In the genomic region with DNA sequence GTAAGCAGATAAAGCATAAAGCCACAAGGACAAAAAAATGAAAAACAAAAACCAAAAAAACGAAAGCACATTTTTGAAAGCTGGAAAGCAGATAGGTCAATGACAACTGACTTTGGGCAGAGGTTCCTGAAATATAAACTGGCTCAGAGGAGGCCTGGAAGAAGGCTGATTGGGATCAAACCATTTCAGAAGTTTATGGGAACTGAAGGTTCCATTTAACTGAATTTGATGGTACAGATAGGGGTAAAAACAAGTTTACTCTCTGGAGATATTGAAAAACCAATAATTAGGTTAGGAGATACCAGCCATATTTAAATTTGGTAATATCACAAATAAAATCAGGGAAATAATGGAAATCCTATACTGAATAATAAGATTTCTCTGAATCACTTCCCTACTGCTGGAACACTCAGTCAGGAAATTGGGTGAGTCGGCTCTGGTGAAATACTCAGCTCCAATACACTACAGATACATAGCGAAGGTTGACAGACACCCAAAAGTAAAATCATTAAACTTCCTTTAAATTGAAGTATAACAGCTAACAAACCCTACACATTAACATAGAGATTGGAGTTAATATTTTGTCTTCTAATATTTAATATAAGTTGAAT, we compare ENCODE assay signal across 1 cellular context.
TF ChIP-seq lines count a peak whose summit lies in the region.

No MANE protein-coding gene starts in this region.

TF ChIP-seq in WTC11, 78 proteins besides CTCF, POLR2A, EP300 and RAD21 (continued from another document):
- TF ChIP-seq, protein P1, sequence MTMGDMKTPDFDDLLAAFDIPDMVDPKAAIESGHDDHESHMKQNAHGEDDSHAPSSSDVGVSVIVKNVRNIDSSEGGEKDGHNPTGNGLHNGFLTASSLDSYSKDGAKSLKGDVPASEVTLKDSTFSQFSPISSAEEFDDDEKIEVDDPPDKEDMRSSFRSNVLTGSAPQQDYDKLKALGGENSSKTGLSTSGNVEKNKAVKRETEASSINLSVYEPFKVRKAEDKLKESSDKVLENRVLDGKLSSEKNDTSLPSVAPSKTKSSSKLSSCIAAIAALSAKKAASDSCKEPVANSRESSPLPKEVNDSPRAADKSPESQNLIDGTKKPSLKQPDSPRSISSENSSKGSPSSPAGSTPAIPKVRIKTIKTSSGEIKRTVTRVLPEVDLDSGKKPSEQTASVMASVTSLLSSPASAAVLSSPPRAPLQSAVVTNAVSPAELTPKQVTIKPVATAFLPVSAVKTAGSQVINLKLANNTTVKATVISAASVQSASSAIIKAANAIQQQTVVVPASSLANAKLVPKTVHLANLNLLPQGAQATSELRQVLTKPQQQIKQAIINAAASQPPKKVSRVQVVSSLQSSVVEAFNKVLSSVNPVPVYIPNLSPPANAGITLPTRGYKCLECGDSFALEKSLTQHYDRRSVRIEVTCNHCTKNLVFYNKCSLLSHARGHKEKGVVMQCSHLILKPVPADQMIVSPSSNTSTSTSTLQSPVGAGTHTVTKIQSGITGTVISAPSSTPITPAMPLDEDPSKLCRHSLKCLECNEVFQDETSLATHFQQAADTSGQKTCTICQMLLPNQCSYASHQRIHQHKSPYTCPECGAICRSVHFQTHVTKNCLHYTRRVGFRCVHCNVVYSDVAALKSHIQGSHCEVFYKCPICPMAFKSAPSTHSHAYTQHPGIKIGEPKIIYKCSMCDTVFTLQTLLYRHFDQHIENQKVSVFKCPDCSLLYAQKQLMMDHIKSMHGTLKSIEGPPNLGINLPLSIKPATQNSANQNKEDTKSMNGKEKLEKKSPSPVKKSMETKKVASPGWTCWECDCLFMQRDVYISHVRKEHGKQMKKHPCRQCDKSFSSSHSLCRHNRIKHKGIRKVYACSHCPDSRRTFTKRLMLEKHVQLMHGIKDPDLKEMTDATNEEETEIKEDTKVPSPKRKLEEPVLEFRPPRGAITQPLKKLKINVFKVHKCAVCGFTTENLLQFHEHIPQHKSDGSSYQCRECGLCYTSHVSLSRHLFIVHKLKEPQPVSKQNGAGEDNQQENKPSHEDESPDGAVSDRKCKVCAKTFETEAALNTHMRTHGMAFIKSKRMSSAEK (CRISPR knock-in tag; IDR thresholded peaks at IDR 0.05; ENCODE audit: borderline replicate concordance): no peak
- TF ChIP-seq SOX15 (CRISPR knock-in tag; IDR thresholded peaks at IDR 0.05) (no peak), FOXK1 (CRISPR knock-in tag; IDR thresholded peaks at IDR 0.05) (no peak), JAZF1 (CRISPR knock-in tag; IDR thresholded peaks at IDR 0.05) (no peak), ATF1 (CRISPR knock-in tag; IDR thresholded peaks at IDR 0.05) (no peak), ESRRA (CRISPR knock-in tag; IDR thresholded peaks at IDR 0.05; ENCODE audit: borderline replicate concordance) (no peak), TCF7 (CRISPR knock-in tag; IDR thresholded peaks at IDR 0.05; ENCODE audit: low read depth) (no peak), TEAD1 (CRISPR knock-in tag; IDR thresholded peaks at IDR 0.05) (no peak), ETV6 (CRISPR knock-in tag; IDR thresholded peaks at IDR 0.05) (no peak), NR1H2 (CRISPR knock-in tag; IDR thresholded peaks at IDR 0.05) (no peak)
TF ChIP-seq in WTC11: peak in this region for 0.
